In genomic region chr12:106722854-106723253, GRCh38 we compare ENCODE assay signal across 2 cellular contexts.
TF ChIP-seq lines count a peak whose summit lies in the region.

No MANE protein-coding gene starts in this region.

TF ChIP-seq in HEK293, 187 proteins besides CTCF, POLR2A, EP300 and RAD21:
- TF ChIP-seq ZNF664 (tag by site-specific recombination; IDR thresholded peaks at IDR 0.05) (no peak), ZNF654 (tag by site-specific recombination; IDR thresholded peaks at IDR 0.05; ENCODE audit: low read depth) (peak; percentile 19), ZNF311 (tag by site-specific recombination; IDR thresholded peaks at IDR 0.05; ENCODE audit: borderline replicate concordance) (no peak), ZNF549 (tag by site-specific recombination; IDR thresholded peaks at IDR 0.05) (no peak), PRDM4 (tag by site-specific recombination; IDR thresholded peaks at IDR 0.05) (no peak), ZNF830 (tag by site-specific recombination; IDR thresholded peaks at IDR 0.05; ENCODE audit: low read depth) (no peak)

TF ChIP-seq in K562, 482 proteins besides CTCF, POLR2A, EP300 and RAD21:
- no peak for TF ChIP-seq SPI1 (IDR thresholded peaks at IDR 0.05; ENCODE audit: borderline replicate concordance, low read depth, low read length)
- TF ChIP-seq BHLHE40 (IDR thresholded peaks at IDR 0.05; ENCODE audit: low read length), result no peak
- TF ChIP-seq MECOM (CRISPR knock-in tag; IDR thresholded peaks at IDR 0.05), result no peak
- TF ChIP-seq DACH1 (IDR thresholded peaks at IDR 0.05; ENCODE audit: partially characterized antibody), result no peak
- TF ChIP-seq ZNF12 (CRISPR knock-in tag; IDR thresholded peaks at IDR 0.05), result no peak
- TF ChIP-seq SMARCC2 (IDR thresholded peaks at IDR 0.05; ENCODE audit: low read depth), result no peak
- no peak for TF ChIP-seq JUNB (CRISPR knock-in tag; conservative IDR thresholded peaks at IDR 0.05)
- TF ChIP-seq JUND (IDR thresholded peaks at IDR 0.05; ENCODE audit: borderline replicate concordance, low read depth, low read length), result no peak
- no peak for TF ChIP-seq JUND (tag; IDR thresholded peaks at IDR 0.05; ENCODE audit: borderline replicate concordance, low read depth, low read length)
- TF ChIP-seq HDGF (IDR thresholded peaks at IDR 0.05), result no peak
- TF ChIP-seq ZZZ3 (IDR thresholded peaks at IDR 0.05), result no peak
- no peak for TF ChIP-seq HMG20A (CRISPR knock-in tag; conservative IDR thresholded peaks at IDR 0.05)
- no peak for TF ChIP-seq ELF1 (tag; IDR thresholded peaks at IDR 0.05)
- TF ChIP-seq FOXA1 (IDR thresholded peaks at IDR 0.05; ENCODE audit: borderline replicate concordance), result no peak
- no peak for TF ChIP-seq SAFB2 (IDR thresholded peaks at IDR 0.05; ENCODE audit: borderline replicate concordance, low read depth, low read length, severe bottlenecking)
- no peak for TF ChIP-seq THAP7 (CRISPR knock-in tag; IDR thresholded peaks at IDR 0.05)
